9 cellular contexts compared by ENCODE assay signal in the genomic region with DNA sequence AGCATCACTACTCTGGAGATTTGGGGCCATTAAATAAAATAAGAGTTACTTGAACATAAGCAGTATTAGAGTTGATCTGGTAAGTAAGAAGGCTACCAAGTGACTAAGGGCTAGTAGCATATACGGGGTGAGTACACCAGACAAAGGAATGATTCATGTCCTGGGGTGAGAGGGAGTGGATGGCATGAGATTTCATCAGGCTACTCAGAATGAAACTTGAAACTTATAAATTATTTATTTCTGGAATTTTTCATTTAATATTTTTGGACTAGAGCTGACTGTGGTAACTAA. TPM values are rescaled to one million over a fixed set of nuclear protein-coding genes. Genes with fewer than 3 reads are reported as not detected.
DNase-seq lines count a peak whose midpoint lies in the region; ATAC-seq and TF ChIP-seq lines count a peak whose summit lies in the region.
"Had no signal": no experiment of that assay in that cellular context is flagged by ENCODE, and none has a peak within 500 bp of the region (broad histone marks: within the 10 kb centered on the region; RNA-seq: fewer than 3 reads in every experiment).

No MANE protein-coding gene starts in this region.

- no peaks in the 10 kb centered on the region for H3K9me3 ChIP-seq in gastrocnemius medialis

- no peak for ATAC-seq in gastrocnemius medialis

- H3K27ac ChIP-seq in RWPE1 (peak overlapping the region; percentile 97; the same call in 1 of the 2 replicates), gastrocnemius medialis (peak overlapping the region; percentile 93 to 97 (median 96))
- H3K27ac ChIP-seq: HL-60 had no signal

- TF ChIP-seq CTCF in GM06990 (IDR thresholded peaks at IDR 0.05; ENCODE audit: insufficient read depth, low read length, poor library complexity, severe bottlenecking) = no peak
- TF ChIP-seq CTCF in RWPE1 (conservative IDR thresholded peaks at IDR 0.05; ENCODE audit: low read depth) = no peak
- no peak for TF ChIP-seq CTCF in epithelial cell of esophagus (IDR thresholded peaks at IDR 0.05; ENCODE audit: insufficient read depth, low read depth, low read length, missing control alignments)
- TF ChIP-seq CTCF in gastrocnemius medialis (IDR thresholded peaks at IDR 0.05 in 4 of 5, conservative IDR thresholded peaks at IDR 0.05 in 1 of 5) = no peak

- H3K4me3 ChIP-seq in GM06990 (replicated peaks; ENCODE audit: low read depth, low read length) (peak overlapping the region; percentile 88), epithelial cell of esophagus (ENCODE audit: low read length) (no peak overlapping the region), gastrocnemius medialis (peak overlapping the region in 3 of 4 donors; percentile 71 to 85 (median 84))

- H3K27me3 ChIP-seq in GM06990 (replicated peaks; ENCODE audit: control insufficient read depth, insufficient read depth, low read length) = no peaks in the 10 kb centered on the region
- no peaks in the 10 kb centered on the region for H3K27me3 ChIP-seq in gastrocnemius medialis

- peak in 1 of 2 donors; percentile 24 for TF ChIP-seq POLR2A in gastrocnemius medialis (IDR thresholded peaks at IDR 0.05)

- peaks cover 40 to 47% of the 10 kb centered on the region in 2 donors for H3K4me1 ChIP-seq in gastrocnemius medialis

- POLR2A ChIA-PET in RWPE1 (lab: Yijun Ruan, JAX; ENCODE audit: low non-redundant PET) = interaction anchor here (1.0 kb wide), 1 partner anchor 12 kb away, joined by 3 read pairs; no protein-coding TSS in a partner anchor

- intact Hi-C loops in gastrocnemius medialis (cut with DNase I; ENCODE audit: low total_unique reads) = loop anchor here (10.0 kb wide), 1 partner anchor 260 kb away; the partner anchor contains the start of gene LIG3

- CTCF ChIA-PET in RWPE1 (lab: Yijun Ruan, JAX) = interaction anchor here (0.6 kb wide), 1 partner anchor 519 kb away, joined by 4 read pairs; no protein-coding TSS in a partner anchor

- no peak for DNase-seq in GM06990 (ENCODE audit: extremely low read depth, insufficient read length)
- peak; percentile 82 for DNase-seq in RWPE1 (ENCODE audit: low spot score)
- peak; percentile 93 for DNase-seq in epithelial cell of esophagus (ENCODE audit: low read depth)
- DNase-seq in gastrocnemius medialis = no peak
- DNase-seq in DMS 273 (lab: John Stamatoyannopoulos, UW; ENCODE audit: unreplicated experiment) = no peak
- DNase-seq in RPMI8226 = no peak
- no peak for DNase-seq in cerebellar nuclear complex (lab: John Stamatoyannopoulos, UW)
- DNase-seq in NCI-H146 treated with DMSO at 0.1 percent for 48 hours (lab: John Stamatoyannopoulos, UW; ENCODE audit: unreplicated experiment) = no peak

- H3K36me3 ChIP-seq in GM06990 (ENCODE audit: control insufficient read depth, insufficient read depth, low read length) (peaks cover 3% of the 10 kb centered on the region; the same call in 1 of the 2 replicates), gastrocnemius medialis (no peaks in the 10 kb centered on the region)

- in situ Hi-C loops in gastrocnemius medialis (cut with MboI; ENCODE audit: low sequenced_read_pairs in 4 of 4) = loop anchor here in 3 of 4 donors (10.0 to 25.0 kb wide), 2 partner anchors 92 to 100 kb away; partner anchors contain the start of genes NLE1 (in 2 of the 3) and UNC45B (in 2 of the 3)

RNA-seq across cellular contexts. Expression of gene SLFN5, which starts 2.3 kb away (rescaled TPM):
- total RNA-seq in gastrocnemius medialis = 10 to 100 TPM; 25.3 to 79.3 (median 37.4) TPM

RNA-seq across cellular contexts. Expression of gene SLC35G3, which starts 50.9 kb away (rescaled TPM):
- not detected for total RNA-seq in gastrocnemius medialis

Comparison
In these comparisons a context has a peak if more than half of its experiments do, and no peak if none do; other contexts are left out.
1. DNase-seq: peak in RWPE1 (single experiment) and epithelial cell of esophagus (single experiment); none in GM06990 (single experiment), gastrocnemius medialis (0 of 2), DMS 273 (single experiment), RPMI8226 (single experiment), cerebellar nuclear complex (0 of 2) and NCI-H146 treated with DMSO at 0.1 percent for 48 hours (single experiment).